1 cellular context compared by ENCODE assay signal in the genomic region with DNA sequence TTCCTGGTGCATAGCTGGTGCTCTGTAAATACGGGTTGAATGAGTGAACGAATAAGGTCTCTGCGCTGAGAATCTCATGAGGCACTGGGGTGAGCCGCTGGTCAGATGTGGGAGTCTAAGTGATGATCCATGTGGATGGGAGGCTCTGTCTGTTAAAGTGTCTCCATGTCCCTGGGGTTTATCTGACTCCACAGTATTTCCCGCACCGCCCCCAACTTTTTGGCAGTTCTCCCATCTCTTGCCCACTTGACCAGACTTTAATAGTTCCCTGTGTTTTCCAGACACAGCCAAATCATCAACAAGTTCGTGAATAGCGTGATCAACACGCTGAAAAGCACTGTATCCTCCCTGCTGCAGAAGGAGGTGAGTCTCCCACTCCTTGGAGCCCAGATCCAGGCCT.
TF ChIP-seq lines count a peak whose summit lies in the region.

No MANE protein-coding gene starts in this region.

TF ChIP-seq in GM23338, 12 proteins besides CTCF, POLR2A, EP300 and RAD21 (continued from another document):
- TF ChIP-seq, protein P1, sequence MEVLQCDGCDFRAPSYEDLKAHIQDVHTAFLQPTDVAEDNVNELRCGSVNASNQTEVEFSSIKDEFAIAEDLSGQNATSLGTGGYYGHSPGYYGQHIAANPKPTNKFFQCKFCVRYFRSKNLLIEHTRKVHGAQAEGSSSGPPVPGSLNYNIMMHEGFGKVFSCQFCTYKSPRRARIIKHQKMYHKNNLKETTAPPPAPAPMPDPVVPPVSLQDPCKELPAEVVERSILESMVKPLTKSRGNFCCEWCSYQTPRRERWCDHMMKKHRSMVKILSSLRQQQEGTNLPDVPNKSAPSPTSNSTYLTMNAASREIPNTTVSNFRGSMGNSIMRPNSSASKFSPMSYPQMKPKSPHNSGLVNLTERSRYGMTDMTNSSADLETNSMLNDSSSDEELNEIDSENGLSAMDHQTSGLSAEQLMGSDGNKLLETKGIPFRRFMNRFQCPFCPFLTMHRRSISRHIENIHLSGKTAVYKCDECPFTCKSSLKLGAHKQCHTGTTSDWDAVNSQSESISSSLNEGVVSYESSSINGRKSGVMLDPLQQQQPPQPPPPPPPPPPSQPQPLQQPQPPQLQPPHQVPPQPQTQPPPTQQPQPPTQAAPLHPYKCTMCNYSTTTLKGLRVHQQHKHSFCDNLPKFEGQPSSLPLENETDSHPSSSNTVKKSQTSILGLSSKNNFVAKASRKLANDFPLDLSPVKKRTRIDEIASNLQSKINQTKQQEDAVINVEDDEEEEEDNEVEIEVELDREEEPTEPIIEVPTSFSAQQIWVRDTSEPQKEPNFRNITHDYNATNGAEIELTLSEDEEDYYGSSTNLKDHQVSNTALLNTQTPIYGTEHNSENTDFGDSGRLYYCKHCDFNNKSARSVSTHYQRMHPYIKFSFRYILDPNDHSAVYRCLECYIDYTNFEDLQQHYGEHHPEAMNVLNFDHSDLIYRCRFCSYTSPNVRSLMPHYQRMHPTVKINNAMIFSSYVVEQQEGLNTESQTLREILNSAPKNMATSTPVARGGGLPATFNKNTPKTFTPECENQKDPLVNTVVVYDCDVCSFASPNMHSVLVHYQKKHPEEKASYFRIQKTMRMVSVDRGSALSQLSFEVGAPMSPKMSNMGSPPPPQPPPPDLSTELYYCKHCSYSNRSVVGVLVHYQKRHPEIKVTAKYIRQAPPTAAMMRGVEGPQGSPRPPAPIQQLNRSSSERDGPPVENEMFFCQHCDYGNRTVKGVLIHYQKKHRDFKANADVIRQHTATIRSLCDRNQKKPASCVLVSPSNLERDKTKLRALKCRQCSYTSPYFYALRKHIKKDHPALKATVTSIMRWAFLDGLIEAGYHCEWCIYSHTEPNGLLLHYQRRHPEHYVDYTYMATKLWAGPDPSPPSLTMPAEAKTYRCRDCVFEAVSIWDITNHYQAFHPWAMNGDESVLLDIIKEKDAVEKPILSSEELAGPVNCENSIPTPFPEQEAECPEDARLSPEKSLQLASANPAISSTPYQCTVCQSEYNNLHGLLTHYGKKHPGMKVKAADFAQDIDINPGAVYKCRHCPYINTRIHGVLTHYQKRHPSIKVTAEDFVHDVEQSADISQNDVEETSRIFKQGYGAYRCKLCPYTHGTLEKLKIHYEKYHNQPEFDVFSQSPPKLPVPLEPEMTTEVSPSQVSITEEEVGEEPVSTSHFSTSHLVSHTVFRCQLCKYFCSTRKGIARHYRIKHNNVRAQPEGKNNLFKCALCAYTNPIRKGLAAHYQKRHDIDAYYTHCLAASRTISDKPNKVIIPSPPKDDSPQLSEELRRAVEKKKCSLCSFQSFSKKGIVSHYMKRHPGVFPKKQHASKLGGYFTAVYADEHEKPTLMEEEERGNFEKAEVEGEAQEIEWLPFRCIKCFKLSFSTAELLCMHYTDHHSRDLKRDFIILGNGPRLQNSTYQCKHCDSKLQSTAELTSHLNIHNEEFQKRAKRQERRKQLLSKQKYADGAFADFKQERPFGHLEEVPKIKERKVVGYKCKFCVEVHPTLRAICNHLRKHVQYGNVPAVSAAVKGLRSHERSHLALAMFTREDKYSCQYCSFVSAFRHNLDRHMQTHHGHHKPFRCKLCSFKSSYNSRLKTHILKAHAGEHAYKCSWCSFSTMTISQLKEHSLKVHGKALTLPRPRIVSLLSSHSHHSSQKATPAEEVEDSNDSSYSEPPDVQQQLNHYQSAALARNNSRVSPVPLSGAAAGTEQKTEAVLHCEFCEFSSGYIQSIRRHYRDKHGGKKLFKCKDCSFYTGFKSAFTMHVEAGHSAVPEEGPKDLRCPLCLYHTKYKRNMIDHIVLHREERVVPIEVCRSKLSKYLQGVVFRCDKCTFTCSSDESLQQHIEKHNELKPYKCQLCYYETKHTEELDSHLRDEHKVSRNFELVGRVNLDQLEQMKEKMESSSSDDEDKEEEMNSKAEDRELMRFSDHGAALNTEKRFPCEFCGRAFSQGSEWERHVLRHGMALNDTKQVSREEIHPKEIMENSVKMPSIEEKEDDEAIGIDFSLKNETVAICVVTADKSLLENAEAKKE (CRISPR knock-in tag; IDR thresholded peaks at IDR 0.05): no peak
- TF ChIP-seq EZH2 (IDR thresholded peaks at IDR 0.05; ENCODE audit: low read depth, unreplicated experiment): no peak
- TF ChIP-seq JUNB (IDR thresholded peaks at IDR 0.05; ENCODE audit: unreplicated experiment): no peak
- TF ChIP-seq, protein P2, sequence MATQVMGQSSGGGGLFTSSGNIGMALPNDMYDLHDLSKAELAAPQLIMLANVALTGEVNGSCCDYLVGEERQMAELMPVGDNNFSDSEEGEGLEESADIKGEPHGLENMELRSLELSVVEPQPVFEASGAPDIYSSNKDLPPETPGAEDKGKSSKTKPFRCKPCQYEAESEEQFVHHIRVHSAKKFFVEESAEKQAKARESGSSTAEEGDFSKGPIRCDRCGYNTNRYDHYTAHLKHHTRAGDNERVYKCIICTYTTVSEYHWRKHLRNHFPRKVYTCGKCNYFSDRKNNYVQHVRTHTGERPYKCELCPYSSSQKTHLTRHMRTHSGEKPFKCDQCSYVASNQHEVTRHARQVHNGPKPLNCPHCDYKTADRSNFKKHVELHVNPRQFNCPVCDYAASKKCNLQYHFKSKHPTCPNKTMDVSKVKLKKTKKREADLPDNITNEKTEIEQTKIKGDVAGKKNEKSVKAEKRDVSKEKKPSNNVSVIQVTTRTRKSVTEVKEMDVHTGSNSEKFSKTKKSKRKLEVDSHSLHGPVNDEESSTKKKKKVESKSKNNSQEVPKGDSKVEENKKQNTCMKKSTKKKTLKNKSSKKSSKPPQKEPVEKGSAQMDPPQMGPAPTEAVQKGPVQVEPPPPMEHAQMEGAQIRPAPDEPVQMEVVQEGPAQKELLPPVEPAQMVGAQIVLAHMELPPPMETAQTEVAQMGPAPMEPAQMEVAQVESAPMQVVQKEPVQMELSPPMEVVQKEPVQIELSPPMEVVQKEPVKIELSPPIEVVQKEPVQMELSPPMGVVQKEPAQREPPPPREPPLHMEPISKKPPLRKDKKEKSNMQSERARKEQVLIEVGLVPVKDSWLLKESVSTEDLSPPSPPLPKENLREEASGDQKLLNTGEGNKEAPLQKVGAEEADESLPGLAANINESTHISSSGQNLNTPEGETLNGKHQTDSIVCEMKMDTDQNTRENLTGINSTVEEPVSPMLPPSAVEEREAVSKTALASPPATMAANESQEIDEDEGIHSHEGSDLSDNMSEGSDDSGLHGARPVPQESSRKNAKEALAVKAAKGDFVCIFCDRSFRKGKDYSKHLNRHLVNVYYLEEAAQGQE (IDR thresholded peaks at IDR 0.05; ENCODE audit: unreplicated experiment): no peak
